In the genomic region with DNA sequence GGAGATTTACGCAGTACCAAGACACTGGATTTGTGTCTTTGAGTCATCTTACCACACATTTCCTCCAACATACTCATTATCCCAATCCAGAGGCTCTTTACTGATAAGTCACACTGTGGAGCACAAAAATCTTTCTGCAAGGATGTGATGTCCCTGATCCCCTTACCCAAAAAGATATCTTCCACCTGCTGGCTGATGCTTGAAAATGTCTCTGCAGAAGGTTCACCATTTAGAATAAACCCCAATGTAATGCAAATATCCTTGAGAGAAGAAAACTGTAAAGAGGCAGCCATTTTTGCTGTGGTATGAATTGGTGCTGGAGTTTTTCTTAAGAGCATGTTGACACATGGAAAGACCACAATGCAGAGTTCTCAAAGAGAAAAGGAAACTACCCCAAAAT, we compare ENCODE assay signal across 24 cellular contexts.
"Had no signal": no experiment of that assay in that cellular context is flagged by ENCODE, and none has a peak within 500 bp of the region (broad histone marks: within the 10 kb centered on the region; RNA-seq: fewer than 3 reads in every experiment).

No MANE protein-coding gene starts in this region.

- H3K27ac Mint-ChIP-seq: nephron; stimulated activated effector memory CD8-positive, alpha-beta T cell treated with anti-CD3 and anti-CD28 coated beads, Interleukin-12 subunit alpha, Interleukin-12 subunit beta, amount 100 ng/mL, for 72 hours; type B pancreatic cell had no signal

- H3K27me3 Mint-ChIP-seq: naive B cell, type B pancreatic cell had no signal

- H3K4me1 ChIP-seq: esophagus squamous epithelium, gastroesophageal sphincter, parathyroid adenoma, prostate gland, right lobe of liver, suprapubic skin, thyroid gland had no signal

- H3K27me3 ChIP-seq: esophagus squamous epithelium, gastroesophageal sphincter, right lobe of liver, suprapubic skin, thyroid gland had no signal

- H3K4me3 ChIP-seq: esophagus squamous epithelium, gastroesophageal sphincter, lung, prostate gland, right lobe of liver, suprapubic skin, thyroid gland had no signal

- H3K27ac ChIP-seq: epithelial cell of prostate, esophagus squamous epithelium, gastroesophageal sphincter, parathyroid adenoma, prostate gland, right lobe of liver, suprapubic skin, thyroid gland had no signal

- ATAC-seq: gastroesophageal sphincter; left colon; left ventricle myocardium superior; right lobe of liver; stimulated activated effector memory CD8-positive, alpha-beta T cell treated with anti-CD3 and anti-CD28 coated beads, Interleukin-12 subunit alpha, Interleukin-12 subunit beta, amount 100 ng/mL, for 72 hours; stimulated activated naive CD8-positive, alpha-beta T cell treated with anti-CD3 and anti-CD28 coated beads, Interleukin-15, Interleukin-2, amounts not matched to agents 100 U/mL and 50 U/mL, for 24 hours had no signal

- H3K4me1 Mint-ChIP-seq: naive B cell; nephron; stimulated activated effector memory CD8-positive, alpha-beta T cell treated with anti-CD3 and anti-CD28 coated beads, Interleukin-12 subunit alpha, Interleukin-12 subunit beta, amount 100 ng/mL, for 72 hours had no signal

- H3K4me3 Mint-ChIP-seq: naive B cell; nephron; stimulated activated effector memory CD8-positive, alpha-beta T cell treated with anti-CD3 and anti-CD28 coated beads, Interleukin-12 subunit alpha, Interleukin-12 subunit beta, amount 100 ng/mL, for 72 hours; type B pancreatic cell had no signal

- H3K36me3 Mint-ChIP-seq: naive B cell; stimulated activated effector memory CD8-positive, alpha-beta T cell treated with anti-CD3 and anti-CD28 coated beads, Interleukin-12 subunit alpha, Interleukin-12 subunit beta, amount 100 ng/mL, for 72 hours; type B pancreatic cell had no signal

- H3K9me3 ChIP-seq: esophagus squamous epithelium, gastroesophageal sphincter, prostate gland, right lobe of liver, suprapubic skin, thyroid gland had no signal

- DNase-seq: effector memory CD4-positive, alpha-beta T cell; esophagus squamous epithelium; foreskin fibroblast; glutamatergic neuron; kidney; left colon; left ventricle myocardium superior; mesenchymal stem cell; naive B cell; occipital lobe; right lobe of liver; stimulated activated CD4-positive, alpha-beta T cell treated with anti-CD3 and anti-CD28 coated beads, Interleukin-4, amount 100 ng/mL, for 1 hour; stimulated activated CD8-positive, alpha-beta memory T cell treated with anti-CD3 and anti-CD28 coated beads, Interleukin-4, amount 100 ng/mL, for 48 hours; stimulated activated naive CD8-positive, alpha-beta T cell treated with anti-CD3 and anti-CD28 coated beads, Interleukin-15, Interleukin-2, amounts not matched to agents 100 U/mL and 50 U/mL, for 24 hours; thyroid gland had no signal

- H3K36me3 ChIP-seq: esophagus squamous epithelium, gastroesophageal sphincter, prostate gland, right lobe of liver, suprapubic skin, thyroid gland had no signal

- H3K9me3 Mint-ChIP-seq: nephron; stimulated activated effector memory CD8-positive, alpha-beta T cell treated with anti-CD3 and anti-CD28 coated beads, Interleukin-12 subunit alpha, Interleukin-12 subunit beta, amount 100 ng/mL, for 72 hours; type B pancreatic cell had no signal
